Comparison of ENCODE assay signal across 8 cellular contexts in the genomic region with DNA sequence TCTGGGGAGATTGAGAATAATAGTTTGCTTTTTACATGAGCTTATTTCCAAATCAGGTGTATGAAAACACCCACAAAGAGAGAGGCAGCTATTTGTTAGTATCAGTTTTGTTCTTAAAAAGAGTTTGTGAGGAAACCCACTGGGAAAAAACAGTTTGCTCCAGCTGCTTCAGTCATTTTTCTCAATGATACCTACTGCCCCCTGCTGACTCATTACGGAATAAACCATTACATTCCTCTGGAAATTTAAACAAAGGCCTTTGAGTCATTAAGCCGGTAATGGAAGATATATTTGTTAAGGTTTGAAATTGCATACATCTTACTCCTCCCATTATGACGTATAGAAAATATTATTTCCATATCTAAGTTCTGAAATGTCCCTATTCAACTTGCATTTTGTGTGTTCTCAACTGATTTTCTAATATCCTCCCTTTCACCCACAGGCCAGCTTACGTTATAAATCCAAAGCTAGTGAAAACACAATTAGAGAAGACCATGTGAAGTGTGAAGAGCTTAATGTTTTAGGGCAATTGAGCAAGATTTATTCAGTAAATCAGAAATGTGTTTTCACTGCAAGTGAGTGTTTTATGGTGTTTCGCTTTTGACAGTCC.
DNase-seq lines count a peak whose midpoint lies in the region; ATAC-seq and TF ChIP-seq lines count a peak whose summit lies in the region.

No MANE protein-coding gene starts in this region.

- H3K4me1 ChIP-seq in uterus = no peaks in the 10 kb centered on the region

- CTCF ChIA-PET in activated CD4-positive, alpha-beta T cell treated with anti-CD3 and anti-CD28 coated beads, Interleukin-2, amount 10 ng/mL, durations not matched to agents 7 days and 5 days (lab: Charles Lee) = no interaction called here

- no peak overlapping the region for H3K27ac Mint-ChIP-seq in activated CD4-positive, alpha-beta T cell treated with anti-CD3 and anti-CD28 coated beads, Interleukin-2, amount 10 ng/mL, durations not matched to agents 7 days and 5 days

- no peak overlapping the region for H3K27ac ChIP-seq in uterus

- no peaks in the 10 kb centered on the region for H3K27me3 ChIP-seq in uterus

- H3K36me3 Mint-ChIP-seq in activated CD4-positive, alpha-beta T cell treated with anti-CD3 and anti-CD28 coated beads, Interleukin-2, amount 10 ng/mL, durations not matched to agents 7 days and 5 days (ENCODE audit: low read depth) = no peaks in the 10 kb centered on the region

- intact Hi-C loops in uterus (cut with DNase I; ENCODE audit: low total_unique reads) = no loop called here

- no peak for TF ChIP-seq POLR2A in uterus (IDR thresholded peaks at IDR 0.05)

- ATAC-seq in HG03460 (IDR thresholded peaks at IDR 0.05; ENCODE audit: unreplicated experiment) = no peak

- no peak overlapping the region for H3K4me3 Mint-ChIP-seq in activated CD4-positive, alpha-beta T cell treated with anti-CD3 and anti-CD28 coated beads, Interleukin-2, amount 10 ng/mL, durations not matched to agents 7 days and 5 days

- H3K27me3 Mint-ChIP-seq in activated CD4-positive, alpha-beta T cell treated with anti-CD3 and anti-CD28 coated beads, Interleukin-2, amount 10 ng/mL, durations not matched to agents 7 days and 5 days = no peaks in the 10 kb centered on the region

- no peaks in the 10 kb centered on the region for H3K9me3 Mint-ChIP-seq in activated CD4-positive, alpha-beta T cell treated with anti-CD3 and anti-CD28 coated beads, Interleukin-2, amount 10 ng/mL, durations not matched to agents 7 days and 5 days

- POLR2A ChIA-PET in activated CD4-positive, alpha-beta T cell treated with anti-CD3 and anti-CD28 coated beads, Interleukin-2, amount 10 ng/mL, durations not matched to agents 7 days and 5 days (lab: Charles Lee) = no interaction called here

- H3K4me3 ChIP-seq in fibroblast of villous mesenchyme (ENCODE audit: low read depth, low read length) = no peak overlapping the region
- no peak overlapping the region for H3K4me3 ChIP-seq in uterus

- no peaks in the 10 kb centered on the region for H3K36me3 ChIP-seq in uterus

- peak; percentile 71 for TF ChIP-seq CTCF in fibroblast of villous mesenchyme (IDR thresholded peaks at IDR 0.05; ENCODE audit: insufficient read depth, low read depth, low read length)
- peak in 2 of 4 experiments; percentile 16 to 29 for TF ChIP-seq CTCF in uterus (IDR thresholded peaks at IDR 0.05)

- H3K4me1 Mint-ChIP-seq in activated CD4-positive, alpha-beta T cell treated with anti-CD3 and anti-CD28 coated beads, Interleukin-2, amount 10 ng/mL, durations not matched to agents 7 days and 5 days = no peaks in the 10 kb centered on the region

- H3K9me3 ChIP-seq in uterus = no peaks in the 10 kb centered on the region

- peak; percentile 9 for DNase-seq in activated CD4-positive, alpha-beta T cell treated with anti-CD3 and anti-CD28 coated beads, Interleukin-2, amount 10 ng/mL, durations not matched to agents 7 days and 5 days
- no peak for DNase-seq in activated CD4-positive, alpha-beta T cell treated with anti-CD3 and anti-CD28 coated beads for 48 hours
- DNase-seq in Kasumi-1 (lab: John Stamatoyannopoulos, UW) (peak; percentile 49 to 78), SHP77 treated with DMSO at 0.1 percent for 48 hours (lab: John Stamatoyannopoulos, UW) (peak; percentile 9), fibroblast of villous mesenchyme (ENCODE audit: low read depth) (peak; percentile 46), smooth muscle cell of the brain vasculature (ENCODE audit: low read depth, low spot score) (peak; percentile 6), uterus (no peak)

Comparison
In these comparisons a context has a peak if more than half of its experiments do, and no peak if none do; other contexts are left out.
1. DNase-seq: peak in activated CD4-positive, alpha-beta T cell treated with anti-CD3 and anti-CD28 coated beads, Interleukin-2, amount 10 ng/mL, durations not matched to agents 7 days and 5 days (single experiment), Kasumi-1 (2 of 2), SHP77 treated with DMSO at 0.1 percent for 48 hours (single experiment), fibroblast of villous mesenchyme (single experiment) and smooth muscle cell of the brain vasculature (single experiment); none in activated CD4-positive, alpha-beta T cell treated with anti-CD3 and anti-CD28 coated beads for 48 hours (single experiment) and uterus (0 of 2).